ENCODE assay signal across 14 cellular contexts in genomic region chr11:32113637-32114203, GRCh38. TPM values are rescaled to one million over a fixed set of nuclear protein-coding genes. Genes with fewer than 3 reads are reported as not detected.
A peak's percentile ranks its signal among the peaks of the same experiment; 100 is the strongest.
DNase-seq lines count a peak whose midpoint lies in the region; TF ChIP-seq lines count a peak whose summit lies in the region.
"Had no signal": no experiment of that assay in that cellular context is flagged by ENCODE, and none has a peak within 500 bp of the region (broad histone marks: within the 10 kb centered on the region; RNA-seq: fewer than 3 reads in every experiment).

No MANE protein-coding gene starts in this region.

- no peak overlapping the region for H3K27ac ChIP-seq in esophagus muscularis mucosa (replicated peaks in 1 of 4)
- no peak overlapping the region for H3K27ac ChIP-seq in stomach

- H3K36me3 ChIP-seq in esophagus muscularis mucosa (no peaks in the 10 kb centered on the region), stomach (no peaks in the 10 kb centered on the region)

- H3K4me3 ChIP-seq in esophagus muscularis mucosa, result no peak overlapping the region
- no peak overlapping the region for H3K4me3 ChIP-seq in stomach

- TF ChIP-seq POLR2A in esophagus muscularis mucosa (IDR thresholded peaks at IDR 0.05; ENCODE audit: low read depth) (no peak), stomach (IDR thresholded peaks at IDR 0.05) (no peak)

- 76% methylated on average over 5 of the region's 5 CpGs for WGBS in esophagus muscularis mucosa
- 48 to 58% (median 56%) methylated on average over 5 of the region's 5 CpGs for WGBS in stomach, 5 donors

- TF ChIP-seq EP300 in esophagus muscularis mucosa (IDR thresholded peaks at IDR 0.05) (no peak), stomach (IDR thresholded peaks at IDR 0.05) (no peak)

- H3K9me3 ChIP-seq in esophagus muscularis mucosa (no peaks in the 10 kb centered on the region), stomach (no peaks in the 10 kb centered on the region)

- intact Hi-C loops in esophagus muscularis mucosa (cut with DNase I), result no loop called here
- intact Hi-C loops in stomach (cut with DNase I; ENCODE audit: low total_unique reads), result no loop called here

- no peaks in the 10 kb centered on the region for H3K27me3 ChIP-seq in esophagus muscularis mucosa
- H3K27me3 ChIP-seq in stomach, result peaks cover 0 to 3% (median 0%) of the 10 kb centered on the region in 3 donors

- TF ChIP-seq CTCF in esophagus muscularis mucosa (IDR thresholded peaks at IDR 0.05), result no peak
- no peak for TF ChIP-seq CTCF in stomach (IDR thresholded peaks at IDR 0.05)

- no peaks in the 10 kb centered on the region for H3K4me1 ChIP-seq in esophagus muscularis mucosa
- H3K4me1 ChIP-seq in stomach, result no peaks in the 10 kb centered on the region

- DNase-seq in COR-L47 (lab: John Stamatoyannopoulos, UW) (peak; percentile 13), DMS 273 treated with DMSO at 0.1 percent for 48 hours (lab: John Stamatoyannopoulos, UW) (peak; percentile 42), NCI-H2171 treated with DMSO at 0.1 percent for 48 hours (lab: John Stamatoyannopoulos, UW) (peak; percentile 100), esophagus muscularis mucosa (ENCODE audit: extremely low spot score) (peak; percentile 90), stomach (no peak), DMS79 treated with DMSO at 0.1 percent for 48 hours (lab: John Stamatoyannopoulos, UW) (no peak), OCI-M1 (lab: John Stamatoyannopoulos, UW) (no peak)
- DNase-seq: GDM1, GOT3, HFFc6, NCI-H1436 treated with DMSO at 0.1 percent for 48 hours, NCI-H2081, NCI-H446, T1000 had no signal

RNA-seq across cellular contexts. Expression of gene RCN1, which starts 22.8 kb away (rescaled TPM):
- total RNA-seq in esophagus muscularis mucosa (10 to 100 TPM; 27.8 to 67.8 (median 48.8) TPM), stomach (10 to 100 TPM in 4 of 5 donors, 1 to 10 TPM in 1; 3.5 to 91.1 (median 44.6) TPM)
- 10 to 100 TPM; 21.8 to 37.8 (median 24.5) TPM for polyA plus RNA-seq in stomach

Comparison
In these comparisons a context has a peak if more than half of its experiments do, and no peak if none do; other contexts are left out.
1. DNase-seq: peak in COR-L47 (single experiment), DMS 273 treated with DMSO at 0.1 percent for 48 hours (single experiment), NCI-H2171 treated with DMSO at 0.1 percent for 48 hours (single experiment) and esophagus muscularis mucosa (single experiment); none in stomach (single experiment), DMS79 treated with DMSO at 0.1 percent for 48 hours (single experiment) and OCI-M1 (single experiment).